1 cellular context compared by ENCODE assay signal in genomic region chr2:175605599-175605988, GRCh38.
TF ChIP-seq lines count a peak whose summit lies in the region.

No MANE protein-coding gene starts in this region.

TF ChIP-seq in HepG2, 621 proteins besides CTCF, POLR2A, EP300 and RAD21 (continued from another document and continues in another):
- TF ChIP-seq ATF2 (CRISPR knock-in tag; IDR thresholded peaks at IDR 0.05) (no peak), BORCS8-MEF2B (CRISPR knock-in tag; IDR thresholded peaks at IDR 0.05) (no peak), ZNF383 (CRISPR knock-in tag; IDR thresholded peaks at IDR 0.05; ENCODE audit: borderline replicate concordance) (no peak), ZNF605 (CRISPR knock-in tag; IDR thresholded peaks at IDR 0.05) (no peak), NFE2L2 (IDR thresholded peaks at IDR 0.05; ENCODE audit: low read length) (no peak), ZNF83 (CRISPR knock-in tag; IDR thresholded peaks at IDR 0.05; ENCODE audit: borderline replicate concordance) (no peak), ASH2L (IDR thresholded peaks at IDR 0.05; ENCODE audit: insufficient read length, low read depth, low read length) (no peak), ZNF432 (CRISPR knock-in tag; IDR thresholded peaks at IDR 0.05; ENCODE audit: borderline replicate concordance) (no peak), ZNF512 (CRISPR knock-in tag; IDR thresholded peaks at IDR 0.05) (no peak), RCOR2 (CRISPR knock-in tag; IDR thresholded peaks at IDR 0.05) (no peak), ZHX2 (IDR thresholded peaks at IDR 0.05; ENCODE audit: low read depth) (no peak), ZHX2 (CRISPR knock-in tag; IDR thresholded peaks at IDR 0.05; ENCODE audit: borderline replicate concordance) (no peak), DMAP1 (CRISPR knock-in tag; IDR thresholded peaks at IDR 0.05) (no peak), ZNF329 (CRISPR knock-in tag; IDR thresholded peaks at IDR 0.05; ENCODE audit: low read depth) (no peak), ZNF317 (CRISPR knock-in tag; IDR thresholded peaks at IDR 0.05) (peak; percentile 19; the same call in 1 of the 2 replicates), ZNF792 (CRISPR knock-in tag; IDR thresholded peaks at IDR 0.05) (no peak), ZNF672 (CRISPR knock-in tag; IDR thresholded peaks at IDR 0.05) (no peak), SMAD9 (CRISPR knock-in tag; IDR thresholded peaks at IDR 0.05) (no peak), ZBTB25 (CRISPR knock-in tag; IDR thresholded peaks at IDR 0.05) (no peak), RXRB (CRISPR knock-in tag; IDR thresholded peaks at IDR 0.05; ENCODE audit: borderline replicate concordance) (peak; percentile 53), TEAD2 (CRISPR knock-in tag; IDR thresholded peaks at IDR 0.05) (no peak), ZNF3 (CRISPR knock-in tag; IDR thresholded peaks at IDR 0.05) (no peak), THRA (CRISPR knock-in tag; IDR thresholded peaks at IDR 0.05; ENCODE audit: borderline replicate concordance) (no peak), CHCHD3 (CRISPR knock-in tag; IDR thresholded peaks at IDR 0.05) (no peak), KLF13 (CRISPR knock-in tag; IDR thresholded peaks at IDR 0.05) (no peak), TEAD3 (CRISPR knock-in tag; optimal IDR thresholded peaks at IDR 0.05; ENCODE audit: borderline replicate concordance) (peak; percentile 39), ZNF510 (CRISPR knock-in tag; IDR thresholded peaks at IDR 0.05; ENCODE audit: low read depth) (no peak), ZNF746 (CRISPR knock-in tag; IDR thresholded peaks at IDR 0.05) (no peak), ZNF780A (CRISPR knock-in tag; IDR thresholded peaks at IDR 0.05) (no peak), TFDP2 (CRISPR knock-in tag; IDR thresholded peaks at IDR 0.05) (no peak), TCF7L2 (IDR thresholded peaks at IDR 0.05; ENCODE audit: low read depth, low read length) (no peak), GZF1 (CRISPR knock-in tag; IDR thresholded peaks at IDR 0.05) (no peak)
- TF ChIP-seq, protein P1, sequence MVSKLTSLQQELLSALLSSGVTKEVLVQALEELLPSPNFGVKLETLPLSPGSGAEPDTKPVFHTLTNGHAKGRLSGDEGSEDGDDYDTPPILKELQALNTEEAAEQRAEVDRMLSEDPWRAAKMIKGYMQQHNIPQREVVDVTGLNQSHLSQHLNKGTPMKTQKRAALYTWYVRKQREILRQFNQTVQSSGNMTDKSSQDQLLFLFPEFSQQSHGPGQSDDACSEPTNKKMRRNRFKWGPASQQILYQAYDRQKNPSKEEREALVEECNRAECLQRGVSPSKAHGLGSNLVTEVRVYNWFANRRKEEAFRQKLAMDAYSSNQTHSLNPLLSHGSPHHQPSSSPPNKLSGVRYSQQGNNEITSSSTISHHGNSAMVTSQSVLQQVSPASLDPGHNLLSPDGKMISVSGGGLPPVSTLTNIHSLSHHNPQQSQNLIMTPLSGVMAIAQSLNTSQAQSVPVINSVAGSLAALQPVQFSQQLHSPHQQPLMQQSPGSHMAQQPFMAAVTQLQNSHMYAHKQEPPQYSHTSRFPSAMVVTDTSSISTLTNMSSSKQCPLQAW (CRISPR knock-in tag; IDR thresholded peaks at IDR 0.05), result no peak
- TF ChIP-seq, protein P2, sequence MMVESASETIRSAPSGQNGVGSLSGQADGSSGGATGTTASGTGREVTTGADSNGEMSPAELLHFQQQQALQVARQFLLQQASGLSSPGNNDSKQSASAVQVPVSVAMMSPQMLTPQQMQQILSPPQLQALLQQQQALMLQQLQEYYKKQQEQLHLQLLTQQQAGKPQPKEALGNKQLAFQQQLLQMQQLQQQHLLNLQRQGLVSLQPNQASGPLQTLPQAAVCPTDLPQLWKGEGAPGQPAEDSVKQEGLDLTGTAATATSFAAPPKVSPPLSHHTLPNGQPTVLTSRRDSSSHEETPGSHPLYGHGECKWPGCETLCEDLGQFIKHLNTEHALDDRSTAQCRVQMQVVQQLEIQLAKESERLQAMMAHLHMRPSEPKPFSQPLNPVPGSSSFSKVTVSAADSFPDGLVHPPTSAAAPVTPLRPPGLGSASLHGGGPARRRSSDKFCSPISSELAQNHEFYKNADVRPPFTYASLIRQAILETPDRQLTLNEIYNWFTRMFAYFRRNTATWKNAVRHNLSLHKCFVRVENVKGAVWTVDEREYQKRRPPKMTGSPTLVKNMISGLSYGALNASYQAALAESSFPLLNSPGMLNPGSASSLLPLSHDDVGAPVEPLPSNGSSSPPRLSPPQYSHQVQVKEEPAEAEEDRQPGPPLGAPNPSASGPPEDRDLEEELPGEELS (CRISPR knock-in tag; IDR thresholded peaks at IDR 0.05), result peak; percentile 92
- TF ChIP-seq, protein P3, sequence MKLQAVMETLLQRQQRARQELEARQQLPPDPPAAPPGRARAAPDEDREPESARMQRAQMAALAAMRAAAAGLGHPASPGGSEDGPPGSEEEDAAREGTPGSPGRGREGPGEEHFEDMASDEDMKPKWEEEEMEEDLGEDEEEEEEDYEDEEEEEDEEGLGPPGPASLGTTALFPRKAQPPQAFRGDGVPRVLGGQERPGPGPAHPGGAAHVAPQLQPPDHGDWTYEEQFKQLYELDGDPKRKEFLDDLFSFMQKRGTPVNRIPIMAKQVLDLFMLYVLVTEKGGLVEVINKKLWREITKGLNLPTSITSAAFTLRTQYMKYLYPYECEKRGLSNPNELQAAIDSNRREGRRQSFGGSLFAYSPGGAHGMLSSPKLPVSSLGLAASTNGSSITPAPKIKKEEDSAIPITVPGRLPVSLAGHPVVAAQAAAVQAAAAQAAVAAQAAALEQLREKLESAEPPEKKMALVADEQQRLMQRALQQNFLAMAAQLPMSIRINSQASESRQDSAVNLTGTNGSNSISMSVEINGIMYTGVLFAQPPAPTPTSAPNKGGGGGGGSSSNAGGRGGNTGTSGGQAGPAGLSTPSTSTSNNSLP (IDR thresholded peaks at IDR 0.05; ENCODE audit: low read depth, low read length), result 0 out of 2 replicates have a peak, but pooled peaks have one; percentile 45
- TF ChIP-seq, protein P4, sequence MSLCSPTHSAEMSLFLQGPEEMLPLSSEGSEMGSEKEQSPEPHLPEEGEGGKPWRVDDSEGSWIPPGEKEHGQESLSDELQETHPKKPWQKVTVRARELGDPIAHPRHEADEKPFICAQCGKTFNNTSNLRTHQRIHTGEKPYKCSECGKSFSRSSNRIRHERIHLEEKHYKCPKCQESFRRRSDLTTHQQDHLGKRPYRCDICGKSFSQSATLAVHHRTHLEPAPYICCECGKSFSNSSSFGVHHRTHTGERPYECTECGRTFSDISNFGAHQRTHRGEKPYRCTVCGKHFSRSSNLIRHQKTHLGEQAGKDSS (CRISPR knock-in tag; IDR thresholded peaks at IDR 0.05; ENCODE audit: borderline replicate concordance, low read depth), result no peak
- TF ChIP-seq, protein P5, sequence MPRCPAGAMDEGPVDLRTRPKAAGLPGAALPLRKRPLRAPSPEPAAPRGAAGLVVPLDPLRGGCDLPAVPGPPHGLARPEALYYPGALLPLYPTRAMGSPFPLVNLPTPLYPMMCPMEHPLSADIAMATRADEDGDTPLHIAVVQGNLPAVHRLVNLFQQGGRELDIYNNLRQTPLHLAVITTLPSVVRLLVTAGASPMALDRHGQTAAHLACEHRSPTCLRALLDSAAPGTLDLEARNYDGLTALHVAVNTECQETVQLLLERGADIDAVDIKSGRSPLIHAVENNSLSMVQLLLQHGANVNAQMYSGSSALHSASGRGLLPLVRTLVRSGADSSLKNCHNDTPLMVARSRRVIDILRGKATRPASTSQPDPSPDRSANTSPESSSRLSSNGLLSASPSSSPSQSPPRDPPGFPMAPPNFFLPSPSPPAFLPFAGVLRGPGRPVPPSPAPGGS (CRISPR knock-in tag; IDR thresholded peaks at IDR 0.05), result no peak
- TF ChIP-seq, protein P6, sequence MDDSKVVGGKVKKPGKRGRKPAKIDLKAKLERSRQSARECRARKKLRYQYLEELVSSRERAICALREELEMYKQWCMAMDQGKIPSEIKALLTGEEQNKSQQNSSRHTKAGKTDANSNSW (CRISPR knock-in tag; IDR thresholded peaks at IDR 0.05; ENCODE audit: borderline replicate concordance), result no peak
